Comparison of ENCODE assay signal across 19 cellular contexts in the genomic region with DNA sequence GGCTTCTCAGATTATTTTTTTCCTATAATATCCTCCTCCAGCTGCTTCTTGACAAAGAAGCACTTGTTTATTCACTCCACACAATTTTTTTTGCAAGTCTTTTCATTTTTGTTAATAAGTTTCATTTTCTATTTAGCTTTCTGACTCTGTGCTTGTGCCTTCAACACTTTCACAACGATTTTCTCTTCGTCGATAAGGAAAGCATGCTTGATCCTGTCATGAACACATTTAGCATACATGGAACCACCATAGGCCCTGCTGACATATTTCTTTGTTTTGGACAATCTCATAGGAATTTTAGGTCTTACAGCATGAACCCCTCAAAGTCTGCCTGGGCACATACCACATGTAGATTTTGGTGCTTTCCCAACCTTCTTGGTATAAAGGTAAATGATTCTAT.
"Had no signal": no experiment of that assay in that cellular context is flagged by ENCODE, and none has a peak within 500 bp of the region (broad histone marks: within the 10 kb centered on the region; RNA-seq: fewer than 3 reads in every experiment).

No MANE protein-coding gene starts in this region.

- H3K9me3 ChIP-seq: upper lobe of right lung had no signal

- ATAC-seq: activated naive CD8-positive, alpha-beta T cell treated with anti-CD3 and anti-CD28 coated beads, Interleukin-2, amount 50 U/mL, for 24 hours; foreskin keratinocyte; left colon; sciatic nerve; stimulated activated memory B cell treated with anti-CD40 and anti-IgM and Interleukin-4, amounts not matched to agents 10 μg/mL and 1 μg/mL and 100 μg/mL, for 72 hours; upper lobe of right lung had no signal

- H3K27me3 ChIP-seq: dorsolateral prefrontal cortex, hepatocyte, upper lobe of right lung had no signal

- H3K27ac ChIP-seq: dorsolateral prefrontal cortex, foreskin keratinocyte, hepatocyte, upper lobe of right lung had no signal

- H3K27me3 Mint-ChIP-seq: brain; stimulated activated memory B cell treated with anti-CD40 and anti-IgM and Interleukin-4, amounts not matched to agents 10 μg/mL and 1 μg/mL and 100 μg/mL, for 72 hours had no signal

- H3K4me3 Mint-ChIP-seq: activated CD4-positive, alpha-beta T cell treated with anti-CD3 and anti-CD28 coated beads, Interleukin-2, amount 10 ng/mL, durations not matched to agents 7 days and 5 days; activated naive CD8-positive, alpha-beta T cell treated with anti-CD3 and anti-CD28 coated beads, Interleukin-2, amount 50 U/mL, for 24 hours; brain; mesothelial cell of epicardium; nephron progenitor cell; stimulated activated memory B cell treated with anti-CD40 and anti-IgM and Interleukin-4, amounts not matched to agents 10 μg/mL and 1 μg/mL and 100 μg/mL, for 72 hours had no signal

- H3K4me3 ChIP-seq: dorsolateral prefrontal cortex, hepatocyte, lung, upper lobe of right lung had no signal

- DNase-seq: activated CD4-positive, alpha-beta T cell treated with anti-CD3 and anti-CD28 coated beads, Interleukin-2, amount 10 ng/mL, durations not matched to agents 7 days and 5 days; activated CD4-positive, CD25-positive, alpha-beta regulatory T cell; activated naive CD8-positive, alpha-beta T cell treated with anti-CD3 and anti-CD28 coated beads, Interleukin-2, amount 50 U/mL, for 24 hours; anterior cingulate cortex; caudate nucleus; dorsolateral prefrontal cortex; foreskin keratinocyte; islet precursor cell; left colon; nephron progenitor cell; nucleus accumbens; stimulated activated CD4-positive, alpha-beta T cell treated with anti-CD3 and anti-CD28 coated beads, Interleukin-4, amount 100 ng/mL, for 24 hours; upper lobe of right lung had no signal

- H3K27ac Mint-ChIP-seq: activated naive CD8-positive, alpha-beta T cell treated with anti-CD3 and anti-CD28 coated beads, Interleukin-2, amount 50 U/mL, for 24 hours; brain; mesothelial cell of epicardium; nephron progenitor cell; stimulated activated memory B cell treated with anti-CD40 and anti-IgM and Interleukin-4, amounts not matched to agents 10 μg/mL and 1 μg/mL and 100 μg/mL, for 72 hours had no signal

- H3K9me3 Mint-ChIP-seq: activated CD4-positive, alpha-beta T cell treated with anti-CD3 and anti-CD28 coated beads, Interleukin-2, amount 10 ng/mL, durations not matched to agents 7 days and 5 days; activated naive CD8-positive, alpha-beta T cell treated with anti-CD3 and anti-CD28 coated beads, Interleukin-2, amount 50 U/mL, for 24 hours; brain; mesothelial cell of epicardium; nephron progenitor cell; stimulated activated memory B cell treated with anti-CD40 and anti-IgM and Interleukin-4, amounts not matched to agents 10 μg/mL and 1 μg/mL and 100 μg/mL, for 72 hours had no signal

- H3K36me3 ChIP-seq: upper lobe of right lung had no signal

- H3K36me3 Mint-ChIP-seq: brain; mesothelial cell of epicardium; stimulated activated memory B cell treated with anti-CD40 and anti-IgM and Interleukin-4, amounts not matched to agents 10 μg/mL and 1 μg/mL and 100 μg/mL, for 72 hours had no signal
